Comparison of ENCODE assay signal across 20 cellular contexts in genomic region chr5:149134778-149135169, GRCh38. TPM values are rescaled to one million over a fixed set of nuclear protein-coding genes. Genes with fewer than 3 reads are reported as not detected.
DNase-seq lines count a peak whose midpoint lies in the region; ATAC-seq and TF ChIP-seq lines count a peak whose summit lies in the region.
"Had no signal": no experiment of that assay in that cellular context is flagged by ENCODE, and none has a peak within 500 bp of the region (broad histone marks: within the 10 kb centered on the region; RNA-seq: fewer than 3 reads in every experiment).

No MANE protein-coding gene starts in this region.

- intact Hi-C loops in heart right ventricle (cut with DNase I) (loop anchor here in 5 of 10 donors (2.0 to 10.0 kb wide), 4 partner anchors 40 to 440 kb away; partner anchors contain the start of gene GRPEL2 (in 1 of the 5)), Right ventricle myocardium inferior (cut with DNase I) (no loop called here), A673 (cut with micrococcal nuclease; ENCODE audit: unreplicated experiment) (no loop called here)
- intact Hi-C loops in CD4-positive, alpha-beta T cell (cut with DNase I, micrococcal nuclease): no loop called here

- H3K79me2 ChIP-seq in fibroblast of lung (ENCODE audit: control insufficient read depth, insufficient read depth, low read length): no peaks in the 10 kb centered on the region

- no peak overlapping the region for H3K27ac Mint-ChIP-seq in CD4-positive, alpha-beta T cell
- H3K27ac Mint-ChIP-seq: activated naive CD8-positive, alpha-beta T cell treated with anti-CD3 and anti-CD28 coated beads, Interleukin-2, amount 10 ng/mL, durations not matched to agents 7 days and 5 days; natural killer cell; stimulated activated memory B cell treated with anti-CD40 and anti-IgM and Interleukin-4, amounts not matched to agents 10 μg/mL and 1 μg/mL and 100 μg/mL, for 72 hours; T-helper 2 cell treated with Interferon-gamma antibody and Interleukin-4, amounts not matched to agents 5 μg/mL and 100 μg/mL, for 36 hours had no signal

- WGBS in heart right ventricle, 2 donors: 40 to 46% methylated on average over 2 of the region's 2 CpGs

- peaks cover 3 to 60% (median 33%) of the 10 kb centered on the region in 9 donors for H3K4me1 ChIP-seq in heart right ventricle
- H3K4me1 ChIP-seq in adipocyte (ENCODE audit: control insufficient read depth, insufficient read depth, low read length): peaks cover 65% of the 10 kb centered on the region
- H3K4me1 ChIP-seq in fibroblast of lung (ENCODE audit: control insufficient read depth, extremely low read depth, insufficient read depth, low read length): peaks cover 15% of the 10 kb centered on the region
- peaks cover 5 to 64% (median 19%) of the 10 kb centered on the region in 5 donors for H3K4me1 ChIP-seq in subcutaneous abdominal adipose tissue (ENCODE audit: control insufficient read depth in 5 of 5, insufficient read depth in 5 of 5, low read length in 5 of 5)
- no peaks in the 10 kb centered on the region for H3K4me1 ChIP-seq in A673 (ENCODE audit: insufficient read depth, low read length, poor library complexity, severe bottlenecking)

- peak overlapping the region in 8 of 10 donors; percentile 5 to 94 (median 48) for H3K27ac ChIP-seq in heart right ventricle
- H3K27ac ChIP-seq in fibroblast of lung (ENCODE audit: insufficient read depth, low read length): peak overlapping the region; percentile 58
- H3K27ac ChIP-seq in subcutaneous abdominal adipose tissue (ENCODE audit: low read depth, low read length): peak overlapping the region; percentile 72
- H3K27ac ChIP-seq in A673 (ENCODE audit: low read depth, low read length, poor library complexity, severe bottlenecking): no peak overlapping the region
- no peak overlapping the region for H3K27ac ChIP-seq in CD4-positive, alpha-beta T cell (ENCODE audit: low read depth, low read length)

- H3K4me3 ChIP-seq in heart right ventricle (no peak overlapping the region), adipocyte (ENCODE audit: low read length) (no peak overlapping the region), fibroblast of lung (replicated peaks in 1 of 4; ENCODE audit: control extremely low read depth in 1 of 4, insufficient read depth in 1 of 4, low read depth in 3 of 4, low read length in 4 of 4) (no peak overlapping the region), subcutaneous abdominal adipose tissue (ENCODE audit: low read depth in 1 of 5, low read length in 5 of 5) (no peak overlapping the region), A673 (ENCODE audit: low read depth, low read length, poor library complexity, severe bottlenecking) (no peak overlapping the region)
- H3K4me3 ChIP-seq: tibial nerve had no signal

- H3K9me3 ChIP-seq in heart right ventricle (no peaks in the 10 kb centered on the region), adipocyte (ENCODE audit: control insufficient read depth, low read length) (no peaks in the 10 kb centered on the region), fibroblast of lung (ENCODE audit: control insufficient read depth, insufficient read depth, low read depth, low read length) (no peaks in the 10 kb centered on the region), subcutaneous abdominal adipose tissue (ENCODE audit: control insufficient read depth in 5 of 5, low read length in 5 of 5) (no peaks in the 10 kb centered on the region), A673 (ENCODE audit: low read depth, low read length, poor library complexity, severe bottlenecking) (no peaks in the 10 kb centered on the region)
- no peaks in the 10 kb centered on the region for H3K9me3 ChIP-seq in CD4-positive, alpha-beta T cell (ENCODE audit: control insufficient read depth, low read length)
- H3K9me3 ChIP-seq: tibial nerve had no signal

- no peak overlapping the region for H2AFZ ChIP-seq in fibroblast of lung (ENCODE audit: low read length)

- POLR2A ChIA-PET in A673 (lab: Charles Lee; ENCODE audit: low non-redundant PET): no interaction called here
- POLR2A ChIA-PET in CD4-positive, alpha-beta T cell (lab: Charles Lee): no interaction called here

- H3K9ac ChIP-seq in adipocyte (ENCODE audit: low read length) (peak overlapping the region; percentile 80), fibroblast of lung (ENCODE audit: insufficient read depth, low read length) (no peak overlapping the region), subcutaneous abdominal adipose tissue (ENCODE audit: low read length in 5 of 5) (no peak overlapping the region)

- no peaks in the 10 kb centered on the region for H4K20me1 ChIP-seq in fibroblast of lung (ENCODE audit: control insufficient read depth, extremely low read depth, insufficient read depth, low read length)

- no peaks in the 10 kb centered on the region for H3K4me1 Mint-ChIP-seq in CD4-positive, alpha-beta T cell (ENCODE audit: low read depth)
- H3K4me1 Mint-ChIP-seq: activated naive CD8-positive, alpha-beta T cell treated with anti-CD3 and anti-CD28 coated beads, Interleukin-2, amount 10 ng/mL, durations not matched to agents 7 days and 5 days; natural killer cell; stimulated activated memory B cell treated with anti-CD40 and anti-IgM and Interleukin-4, amounts not matched to agents 10 μg/mL and 1 μg/mL and 100 μg/mL, for 72 hours had no signal

- no peak for DNase-seq in heart right ventricle
- DNase-seq in Right ventricle myocardium inferior (ENCODE audit: missing footprints): no peak
- DNase-seq in adipocyte (ENCODE audit: low read depth): no peak
- no peak for DNase-seq in fibroblast of lung (ENCODE audit: low read depth in 2 of 2)
- no peak for DNase-seq in COLO829 (ENCODE audit: low spot score)
- DNase-seq in A673 (ENCODE audit: low spot score): no peak
- DNase-seq in CD4-positive, alpha-beta T cell: no peak
- DNase-seq: activated CD8-positive, alpha-beta memory T cell treated with anti-CD3 and anti-CD28 coated beads for 24 hours; activated naive CD8-positive, alpha-beta T cell treated with anti-CD3 and anti-CD28 coated beads, Interleukin-2, amount 10 ng/mL, durations not matched to agents 7 days and 5 days; central memory CD4-positive, alpha-beta T cell; H7; hippocampal formation; mesendoderm; natural killer cell; NCI-H2029 treated with DMSO at 0.1 percent for 48 hours; SIG-M5 had no signal

- H3K36me3 ChIP-seq in heart right ventricle: no peaks in the 10 kb centered on the region
- H3K36me3 ChIP-seq in adipocyte (ENCODE audit: control insufficient read depth, insufficient read depth, low read length, severe bottlenecking): no peaks in the 10 kb centered on the region
- no peaks in the 10 kb centered on the region for H3K36me3 ChIP-seq in fibroblast of lung (ENCODE audit: control insufficient read depth, insufficient read depth, low read length)
- no peaks in the 10 kb centered on the region for H3K36me3 ChIP-seq in subcutaneous abdominal adipose tissue (ENCODE audit: control insufficient read depth in 5 of 5, insufficient read depth in 5 of 5, low read length in 5 of 5)
- H3K36me3 ChIP-seq in A673 (ENCODE audit: insufficient read depth, low read length, poor library complexity, severe bottlenecking): no peaks in the 10 kb centered on the region
- H3K36me3 ChIP-seq: tibial nerve had no signal

- ATAC-seq in heart right ventricle: no peak
- ATAC-seq in Right ventricle myocardium inferior: no peak
- no peak for ATAC-seq in CD4-positive, alpha-beta T cell (ENCODE audit: poor library complexity)
- ATAC-seq: natural killer cell had no signal

- BruUV-seq in A673 (replicated peaks; lab: Mats Ljungman, UMichigan): no TSS peak

- TF ChIP-seq CTCF in heart right ventricle (IDR thresholded peaks at IDR 0.05) (no peak), fibroblast of lung (conservative IDR thresholded peaks at IDR 0.05 in 1 of 2, IDR thresholded peaks at IDR 0.05 in 1 of 2; ENCODE audit: low read depth in 1 of 2, low read length in 2 of 2) (no peak), A673 (conservative IDR thresholded peaks at IDR 0.05; ENCODE audit: low read depth, low read length) (no peak)
- TF ChIP-seq CTCF in CD4-positive, alpha-beta T cell (IDR thresholded peaks at IDR 0.05): no peak

- H3K27me3 Mint-ChIP-seq in CD4-positive, alpha-beta T cell: peaks cover 48% of the 10 kb centered on the region

- H3K9me3 Mint-ChIP-seq in CD4-positive, alpha-beta T cell: no peaks in the 10 kb centered on the region
- H3K9me3 Mint-ChIP-seq: activated naive CD8-positive, alpha-beta T cell treated with anti-CD3 and anti-CD28 coated beads, Interleukin-2, amount 10 ng/mL, durations not matched to agents 7 days and 5 days; natural killer cell; stimulated activated memory B cell treated with anti-CD40 and anti-IgM and Interleukin-4, amounts not matched to agents 10 μg/mL and 1 μg/mL and 100 μg/mL, for 72 hours; T-helper 2 cell treated with Interferon-gamma antibody and Interleukin-4, amounts not matched to agents 5 μg/mL and 100 μg/mL, for 36 hours had no signal

- no peak overlapping the region for H3K4me3 Mint-ChIP-seq in CD4-positive, alpha-beta T cell
- H3K4me3 Mint-ChIP-seq: activated naive CD8-positive, alpha-beta T cell treated with anti-CD3 and anti-CD28 coated beads, Interleukin-2, amount 10 ng/mL, durations not matched to agents 7 days and 5 days; natural killer cell; stimulated activated memory B cell treated with anti-CD40 and anti-IgM and Interleukin-4, amounts not matched to agents 10 μg/mL and 1 μg/mL and 100 μg/mL, for 72 hours; T-helper 2 cell treated with Interferon-gamma antibody and Interleukin-4, amounts not matched to agents 5 μg/mL and 100 μg/mL, for 36 hours had no signal

- H3K36me3 Mint-ChIP-seq in CD4-positive, alpha-beta T cell (ENCODE audit: low read depth): no peaks in the 10 kb centered on the region
- H3K36me3 Mint-ChIP-seq: activated naive CD8-positive, alpha-beta T cell treated with anti-CD3 and anti-CD28 coated beads, Interleukin-2, amount 10 ng/mL, durations not matched to agents 7 days and 5 days; natural killer cell; stimulated activated memory B cell treated with anti-CD40 and anti-IgM and Interleukin-4, amounts not matched to agents 10 μg/mL and 1 μg/mL and 100 μg/mL, for 72 hours had no signal

- peak overlapping the region; percentile 41 for H3K4me2 ChIP-seq in fibroblast of lung (ENCODE audit: extremely low read depth, insufficient read depth, low read length)

- CTCF ChIA-PET in A673 (lab: Charles Lee): no interaction called here
- CTCF ChIA-PET in CD4-positive, alpha-beta T cell (lab: Charles Lee): interaction anchor here (0.6 kb wide), 1 partner anchor 386 kb away, joined by 3 read pairs; no protein-coding TSS in a partner anchor

- H3K27me3 ChIP-seq in heart right ventricle: no peaks in the 10 kb centered on the region
- H3K27me3 ChIP-seq in adipocyte (replicated peaks; ENCODE audit: control insufficient read depth, insufficient read depth, low read length): no peaks in the 10 kb centered on the region
- H3K27me3 ChIP-seq in fibroblast of lung (ENCODE audit: control insufficient read depth, insufficient read depth, low read length): no peaks in the 10 kb centered on the region
- no peaks in the 10 kb centered on the region for H3K27me3 ChIP-seq in subcutaneous abdominal adipose tissue (ENCODE audit: control insufficient read depth in 5 of 5, insufficient read depth in 4 of 5, low read length in 5 of 5)
- peaks cover 59% of the 10 kb centered on the region for H3K27me3 ChIP-seq in A673 (replicated peaks; ENCODE audit: insufficient read depth, low read depth, low read length, poor library complexity)
- H3K27me3 ChIP-seq in CD4-positive, alpha-beta T cell (ENCODE audit: control insufficient read depth, insufficient read depth, low read length): peaks cover 6% of the 10 kb centered on the region
- H3K27me3 ChIP-seq: tibial nerve had no signal

RNA-seq across cellular contexts. Expression of gene ABLIM3, which starts 6.5 kb away (rescaled TPM):
- 100 to 1,000 TPM in 7 of 10 donors, 10 to 100 TPM in 3; 66.8 to 189 (median 106) TPM for total RNA-seq in heart right ventricle
- polyA plus RNA-seq in heart right ventricle: 10 to 100 TPM; 53.6 to 54.1 TPM
- total RNA-seq in Right ventricle myocardium inferior: 134 TPM
- total RNA-seq in fibroblast of lung: 37.2 and 48.1 TPM in 2 replicates
- 49.9 and 67.8 TPM in 2 replicates for polyA plus RNA-seq in fibroblast of lung
- polyA plus RNA-seq in fibroblast of lung (2012): 56.3 and 70.6 TPM in 2 replicates
- 124 and 233 TPM in 2 replicates for polyA minus RNA-seq in fibroblast of lung (ENCODE audit: low replicate concordance)
- not detected in 2 replicates for total RNA-seq in A673 (2021)
- not detected for total RNA-seq in CD4-positive, alpha-beta T cell
- total RNA-seq: activated naive CD8-positive, alpha-beta T cell treated with anti-CD3 and anti-CD28 coated beads, Interleukin-2, amount 10 ng/mL, durations not matched to agents 7 days and 5 days had no signal

Comparison
In these comparisons a context has a peak if more than half of its experiments do, and no peak if none do; other contexts are left out.
1. H3K27ac ChIP-seq: peak in heart right ventricle (8 of 10), fibroblast of lung (single experiment) and subcutaneous abdominal adipose tissue (single experiment); none in A673 (single experiment) and CD4-positive, alpha-beta T cell (single experiment).
2. RNA of gene ABLIM3, which starts 6.5 kb away (total RNA-seq): 134 TPM in Right ventricle myocardium inferior (single experiment), 66.8 to 189 TPM in heart right ventricle and 37.2 to 48.1 TPM in fibroblast of lung; not detected in A673 and not detected in CD4-positive, alpha-beta T cell; every median in the first group is over 10 times any median in the second.